ENCODE assay signal across 9 cellular contexts in genomic region chr5:153959134-153959957, GRCh38.
DNase-seq lines count a peak whose midpoint lies in the region.
"Had no signal": no experiment of that assay in that cellular context is flagged by ENCODE, and none has a peak within 500 bp of the region (broad histone marks: within the 10 kb centered on the region; RNA-seq: fewer than 3 reads in every experiment).

No MANE protein-coding gene starts in this region.

- H3K27ac ChIP-seq in GM23248: no peak overlapping the region

- H3K9ac ChIP-seq in GM23248: no peak overlapping the region

- DNase-seq in GM23248: peak; percentile 52
- peak; percentile 3 for DNase-seq in T1000 (lab: John Stamatoyannopoulos, UW)
- peak; percentile 48 for DNase-seq in glomerular visceral epithelial cell (ENCODE audit: extremely low spot score)
- DNase-seq in retina: peak; percentile 38
- no peak for DNase-seq in NCI-H82 (lab: John Stamatoyannopoulos, UW)
- DNase-seq in NCI-H2107 (lab: John Stamatoyannopoulos, UW): no peak
- no peak for DNase-seq in HT-29 (ENCODE audit: low spot score)
- no peak for DNase-seq in midbrain (lab: John Stamatoyannopoulos, UW)
- DNase-seq: activated naive CD4-positive, alpha-beta T cell treated with Interleukin-2 at 50 U/mL for 16 hours had no signal

- peak overlapping the region; percentile 32 for H3K4me2 ChIP-seq in GM23248 (ENCODE audit: unreplicated experiment)

- WGBS in GM23248 (ENCODE audit: low coverage in 1 of 2, low lambda C conversion rate in 2 of 2, missing lambda C conversion rate in 2 of 2), 2 experiments: 47 to 49% methylated on average over 5 of the region's 5 CpGs

- H3K27me3 ChIP-seq in GM23248 (replicated peaks; ENCODE audit: insufficient read depth): no peaks in the 10 kb centered on the region

- H3K36me3 ChIP-seq in GM23248 (ENCODE audit: low read depth): no peaks in the 10 kb centered on the region

- H3K9me3 ChIP-seq in GM23248 (ENCODE audit: low read depth): no peaks in the 10 kb centered on the region

- H3K9me2 ChIP-seq in GM23248 (ENCODE audit: insufficient read depth): no peaks in the 10 kb centered on the region

- 0 out of 2 replicates have a peak, but pooled peaks cover 7% of the 10 kb centered on the region for H3F3A ChIP-seq in GM23248 (ENCODE audit: insufficient read depth)

- no peaks in the 10 kb centered on the region for H4K20me1 ChIP-seq in GM23248 (ENCODE audit: insufficient read depth)

- 0 out of 2 replicates have a peak overlapping the region, but pooled peaks have one; percentile 15 for H2AFZ ChIP-seq in GM23248

- no peaks in the 10 kb centered on the region for H3K79me2 ChIP-seq in GM23248 (ENCODE audit: insufficient read depth)

- in situ Hi-C loops in GM23248 (cut with MboI): loop anchor here (10.0 to 25.0 kb wide), 2 partner anchors 455 to 797 kb away; no protein-coding TSS in a partner anchor

- no peak overlapping the region for H3K4me3 ChIP-seq in GM23248

- H3K4me1 ChIP-seq in GM23248 (ENCODE audit: insufficient read depth): peaks cover 23% of the 10 kb centered on the region

Comparison
In these comparisons a context has a peak if more than half of its experiments do, and no peak if none do; other contexts are left out.
1. DNase-seq: peak in GM23248 (single experiment), T1000 (single experiment), glomerular visceral epithelial cell (single experiment) and retina (single experiment); none in NCI-H82 (single experiment), NCI-H2107 (single experiment), HT-29 (single experiment) and midbrain (single experiment).